ENCODE assay signal across 8 cellular contexts in the genomic region with DNA sequence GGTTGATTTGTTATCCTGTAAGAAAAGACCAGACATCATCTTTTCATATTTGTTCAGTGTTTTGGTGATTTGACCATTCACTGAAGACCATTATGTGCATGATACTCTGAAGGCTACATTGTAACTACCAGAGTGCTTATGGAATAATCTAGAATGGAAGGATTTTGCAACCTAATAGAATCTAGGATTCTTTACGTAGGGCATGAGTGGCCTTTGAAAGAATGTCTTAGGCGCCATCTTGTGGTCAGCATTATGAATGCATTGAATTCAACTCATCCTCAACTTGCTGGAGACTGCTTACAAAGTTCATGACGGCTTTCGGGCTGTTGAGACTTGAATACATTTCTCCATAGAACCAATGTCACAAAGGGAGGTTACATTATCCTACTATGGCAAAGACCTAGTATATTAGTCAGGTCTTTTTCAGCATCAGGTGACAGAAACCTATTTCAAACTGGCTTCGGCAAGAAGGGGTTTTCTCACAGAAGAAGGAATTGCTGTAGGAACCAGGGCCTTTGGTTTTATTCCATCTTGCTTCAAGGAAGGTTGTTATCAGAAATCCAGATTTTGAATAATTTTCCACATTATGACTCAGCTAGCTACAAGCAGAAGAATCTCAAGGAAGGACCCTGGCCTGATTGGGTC.
A peak's percentile ranks its signal among the peaks of the same experiment; 100 is the strongest.
DNase-seq lines count a peak whose midpoint lies in the region; ATAC-seq and TF ChIP-seq lines count a peak whose summit lies in the region.

No MANE protein-coding gene starts in this region.

- TF ChIP-seq CTCF in kidney epithelial cell (IDR thresholded peaks at IDR 0.05; ENCODE audit: insufficient read depth, low read length, poor library complexity, severe bottlenecking): peak; percentile 71

- no peak overlapping the region for H3K4me3 Mint-ChIP-seq in central memory CD8-positive, alpha-beta T cell

- H3K27me3 ChIP-seq in kidney epithelial cell (ENCODE audit: control insufficient read depth, insufficient read depth, low read length): peaks cover 2% of the 10 kb centered on the region

- H3K27me3 Mint-ChIP-seq in central memory CD8-positive, alpha-beta T cell: peaks cover 6% of the 10 kb centered on the region

- H3K9me3 Mint-ChIP-seq in central memory CD8-positive, alpha-beta T cell: no peaks in the 10 kb centered on the region

- H3K4me1 Mint-ChIP-seq in central memory CD8-positive, alpha-beta T cell: peaks cover 4% of the 10 kb centered on the region

- H3K36me3 Mint-ChIP-seq in central memory CD8-positive, alpha-beta T cell (ENCODE audit: insufficient read depth): no peaks in the 10 kb centered on the region

- DNase-seq in NCI-H524 (lab: John Stamatoyannopoulos, UW) (peak; percentile 10 to 40), NCI-H524 treated with DMSO at 0.1 percent for 48 hours (lab: John Stamatoyannopoulos, UW) (no peak), NCI-H1694 treated with DMSO at 0.1 percent for 48 hours (lab: John Stamatoyannopoulos, UW) (peak; percentile 49), T1000 (lab: John Stamatoyannopoulos, UW) (peak; percentile 50), kidney epithelial cell (ENCODE audit: low read depth) (peak; percentile 32)
- peak; percentile 20 to 41 for DNase-seq in central memory CD8-positive, alpha-beta T cell (ENCODE audit: low spot score in 2 of 2)
- peak; percentile 13 to 25 for DNase-seq in stimulated activated CD4-positive, alpha-beta T cell treated with anti-CD3 and anti-CD28 coated beads, Interleukin-4, amount 100 ng/mL, for 48 hours (ENCODE audit: low read depth in 2 of 2)

- no peak overlapping the region for H3K27ac Mint-ChIP-seq in central memory CD8-positive, alpha-beta T cell (ENCODE audit: low read depth)

- no peak overlapping the region for H3K4me3 ChIP-seq in kidney epithelial cell (ENCODE audit: low read depth, low read length)

- ATAC-seq in HG02571 (IDR thresholded peaks at IDR 0.05; ENCODE audit: unreplicated experiment): peak; percentile 69
- ATAC-seq in central memory CD8-positive, alpha-beta T cell (replicated peaks; ENCODE audit: extremely low read depth, poor library complexity, severe bottlenecking): peak; percentile 40

- no peaks in the 10 kb centered on the region for H3K36me3 ChIP-seq in kidney epithelial cell (ENCODE audit: control insufficient read depth, insufficient read depth, low read length)
